Comparison of ENCODE assay signal across 26 cellular contexts in the genomic region with DNA sequence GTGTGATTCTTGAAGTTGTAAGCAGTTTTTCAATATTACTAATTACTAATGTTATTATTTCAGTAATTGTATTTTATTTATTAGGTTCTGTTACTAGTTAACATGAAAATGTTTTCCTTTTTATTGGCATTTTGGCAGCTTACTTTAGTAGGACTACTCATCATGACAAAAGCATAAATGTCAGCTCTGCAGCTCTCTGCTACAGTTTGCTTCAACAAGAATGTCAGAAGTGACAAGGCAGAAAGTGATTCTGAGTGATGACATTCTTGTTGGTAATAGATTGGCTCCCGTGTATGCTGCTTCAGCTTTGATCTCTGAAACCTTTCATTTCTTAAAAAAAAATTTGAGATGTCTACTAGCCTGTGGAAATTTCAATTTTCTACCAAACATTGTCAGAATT.
"Had no signal": no experiment of that assay in that cellular context is flagged by ENCODE, and none has a peak within 500 bp of the region (broad histone marks: within the 10 kb centered on the region; RNA-seq: fewer than 3 reads in every experiment).

No MANE protein-coding gene starts in this region.

- H3K27ac ChIP-seq: neutrophil, ovary, parathyroid adenoma, psoas muscle, right lobe of liver, sigmoid colon, suprapubic skin, testis, tibial artery, transverse colon, upper lobe of right lung, uterus had no signal

- H3K27me3 ChIP-seq: neutrophil, ovary, right lobe of liver, sigmoid colon, suprapubic skin, testis, tibial artery, transverse colon, upper lobe of right lung, uterus had no signal

- H3K79me2 ChIP-seq: parathyroid adenoma had no signal

- H3K4me3 ChIP-seq: ovary, psoas muscle, right lobe of liver, sigmoid colon, suprapubic skin, testis, tibial artery, transverse colon, upper lobe of right lung, uterus had no signal

- H2AFZ ChIP-seq: parathyroid adenoma had no signal

- H3K4me1 ChIP-seq: parathyroid adenoma, psoas muscle, right lobe of liver, sigmoid colon, suprapubic skin, testis, tibial artery, transverse colon, upper lobe of right lung, uterus had no signal

- DNase-seq: naive thymus-derived CD4-positive, alpha-beta T cell; natural killer cell; occipital lobe; ovary; posterior cingulate gyrus; psoas muscle; right cardiac atrium; right lobe of liver; sigmoid colon; small intestine; stimulated activated CD4-positive, alpha-beta T cell treated with anti-CD3 and anti-CD28 coated beads, Interleukin-15, amount 100 ng/mL, for 24 hours; stimulated activated CD4-positive, alpha-beta T cell treated with anti-CD3 and anti-CD28 coated beads, Interleukin-2, amount 100 ng/mL, for 24 hours; stimulated activated CD4-positive, alpha-beta T cell treated with anti-CD3 and anti-CD28 coated beads, Interleukin-2, amount 100 ng/mL, for 48 hours; stimulated activated CD4-positive, alpha-beta T cell treated with anti-CD3 and anti-CD28 coated beads, Interleukin-4, amount 100 ng/mL, for 24 hours; stimulated activated naive B cell treated with anti-CD40 and anti-IgM and Interleukin-4, amounts not matched to agents 10 μg/mL and 1 μg/mL and 100 μg/mL, for 72 hours; stimulated activated naive CD8-positive, alpha-beta T cell treated with anti-CD3 and anti-CD28 coated beads, Interleukin-15, amount 100 ng/mL, for 72 hours; stimulated activated naive CD8-positive, alpha-beta T cell treated with anti-CD3 and anti-CD28 coated beads, Interleukin-15, Interleukin-2, amounts not matched to agents 100 U/mL and 50 U/mL, for 24 hours; substantia nigra; testis; tibial artery; transverse colon; upper lobe of right lung; uterus had no signal

- H3K9ac ChIP-seq: parathyroid adenoma had no signal

- H3K9me3 ChIP-seq: neutrophil, ovary, psoas muscle, right lobe of liver, sigmoid colon, testis, tibial artery, transverse colon, upper lobe of right lung, uterus had no signal

- H3K36me3 ChIP-seq: neutrophil, ovary, right lobe of liver, sigmoid colon, suprapubic skin, tibial artery, transverse colon, upper lobe of right lung, uterus had no signal
